ENCODE assay signal across 22 cellular contexts in the genomic region with DNA sequence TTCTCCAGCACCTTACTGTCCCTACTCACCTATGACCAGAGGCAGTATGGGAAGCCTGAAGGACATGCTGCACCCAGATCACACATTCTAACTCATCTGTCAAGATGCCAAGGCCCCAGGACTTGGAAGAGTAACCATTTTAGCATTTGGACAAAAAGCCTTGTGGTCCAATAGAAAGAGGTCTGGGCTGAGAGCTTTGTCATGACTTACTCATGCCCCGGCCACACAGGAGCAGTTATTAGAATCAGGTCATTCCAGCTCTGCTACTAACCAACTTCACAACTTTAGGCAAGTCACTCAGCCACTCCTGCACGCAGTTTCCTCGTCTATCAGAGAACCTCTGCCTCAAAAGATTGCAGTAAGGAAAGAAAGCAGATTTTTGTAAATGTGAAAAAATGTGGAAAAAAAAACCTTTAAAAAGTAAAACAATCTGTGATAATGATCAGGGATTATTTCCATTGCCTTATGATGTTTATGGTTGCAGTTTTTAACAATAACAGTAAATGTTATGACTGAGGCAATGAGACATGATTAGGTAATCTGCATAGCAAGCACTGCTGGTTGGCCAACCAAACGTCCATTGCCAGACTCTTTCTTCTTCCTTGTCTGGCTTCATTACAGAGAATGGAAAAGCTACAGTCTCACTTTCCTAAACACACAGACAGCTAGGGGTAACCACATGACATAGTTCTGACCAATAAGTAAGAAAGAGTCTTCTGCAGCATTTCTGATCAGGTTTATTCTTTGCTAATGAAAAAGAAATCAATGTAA.
A peak's percentile ranks its signal among the peaks of the same experiment; 100 is the strongest.
DNase-seq lines count a peak whose midpoint lies in the region; ATAC-seq, FAIRE-seq and TF ChIP-seq lines count a peak whose summit lies in the region.
"Had no signal": no experiment of that assay in that cellular context is flagged by ENCODE, and none has a peak within 500 bp of the region (broad histone marks: within the 10 kb centered on the region; RNA-seq: fewer than 3 reads in every experiment).

No MANE protein-coding gene starts in this region.

- DNase-seq in AG09309 (ENCODE audit: low read depth) (peak; percentile 16), HT1080 (ENCODE audit: low read depth) (peak; percentile 54), bronchial epithelial cell (ENCODE audit: low read depth) (peak; percentile 79), islet precursor cell (peak; percentile 73), GM20000 (ENCODE audit: low spot score) (no peak)
- DNase-seq in activated CD8-positive, alpha-beta T cell treated with anti-CD3 and anti-CD28 coated beads for 36 hours, result no peak
- DNase-seq in activated naive CD8-positive, alpha-beta T cell treated with anti-CD3 and anti-CD28 coated beads for 36 hours, result no peak
- DNase-seq: activated CD4-positive, alpha-beta T cell treated with anti-CD3 and anti-CD28 coated beads, Interleukin-2, amount 50 U/mL, for 1 hour; activated naive CD4-positive, alpha-beta T cell treated with anti-CD3 and anti-CD28 coated beads, Interleukin-2, amount 10 ng/mL, durations not matched to agents 7 days and 5 days; brain microvascular endothelial cell; CD4-positive, alpha-beta memory T cell; dermis blood vessel endothelial cell; DND-41; erythroblast; hippocampal formation; left colon; NCI-H187 treated with DMSO at 0.1 percent for 48 hours; NCI-H510A; stimulated activated naive CD4-positive, alpha-beta T cell; upper lobe of left lung had no signal

- no peaks in the 10 kb centered on the region for H3K27me3 Mint-ChIP-seq in activated CD8-positive, alpha-beta T cell treated with anti-CD3 and anti-CD28 coated beads for 36 hours
- peaks cover 3% of the 10 kb centered on the region for H3K27me3 Mint-ChIP-seq in activated naive CD8-positive, alpha-beta T cell treated with anti-CD3 and anti-CD28 coated beads for 36 hours
- H3K27me3 Mint-ChIP-seq: activated naive CD4-positive, alpha-beta T cell treated with anti-CD3 and anti-CD28 coated beads, Interleukin-2, amount 10 ng/mL, durations not matched to agents 7 days and 5 days had no signal

- ATAC-seq in activated CD8-positive, alpha-beta T cell treated with anti-CD3 and anti-CD28 coated beads for 36 hours, result no peak
- no peak for ATAC-seq in HG03460 (IDR thresholded peaks at IDR 0.05; ENCODE audit: unreplicated experiment)

- intact Hi-C loops in activated CD8-positive, alpha-beta T cell treated with anti-CD3 and anti-CD28 coated beads for 36 hours (cut with micrococcal nuclease), result no loop called here

- H3K27ac Mint-ChIP-seq in activated CD8-positive, alpha-beta T cell treated with anti-CD3 and anti-CD28 coated beads for 36 hours, result no peak overlapping the region
- H3K27ac Mint-ChIP-seq in activated naive CD8-positive, alpha-beta T cell treated with anti-CD3 and anti-CD28 coated beads for 36 hours, result no peak overlapping the region
- H3K27ac Mint-ChIP-seq: activated naive CD4-positive, alpha-beta T cell treated with anti-CD3 and anti-CD28 coated beads, Interleukin-2, amount 10 ng/mL, durations not matched to agents 7 days and 5 days; CD4-positive, alpha-beta memory T cell had no signal

- POLR2A ChIA-PET in activated CD8-positive, alpha-beta T cell treated with anti-CD3 and anti-CD28 coated beads for 36 hours (lab: Charles Lee), result interaction anchor here (0.5 kb wide), 1 partner anchor 123 kb away, joined by 3 read pairs; no protein-coding TSS in a partner anchor

- no peak overlapping the region for H3K4me3 Mint-ChIP-seq in activated CD8-positive, alpha-beta T cell treated with anti-CD3 and anti-CD28 coated beads for 36 hours
- H3K4me3 Mint-ChIP-seq in activated naive CD8-positive, alpha-beta T cell treated with anti-CD3 and anti-CD28 coated beads for 36 hours, result no peak overlapping the region
- H3K4me3 Mint-ChIP-seq: activated naive CD4-positive, alpha-beta T cell treated with anti-CD3 and anti-CD28 coated beads, Interleukin-2, amount 10 ng/mL, durations not matched to agents 7 days and 5 days; CD4-positive, alpha-beta memory T cell had no signal

- CTCF ChIA-PET in activated CD8-positive, alpha-beta T cell treated with anti-CD3 and anti-CD28 coated beads for 36 hours (lab: Charles Lee), result no interaction called here

- no peaks in the 10 kb centered on the region for H3K36me3 ChIP-seq in bronchial epithelial cell (ENCODE audit: control insufficient read depth, insufficient read depth, low read length)
- H3K36me3 ChIP-seq: brain microvascular endothelial cell, upper lobe of left lung had no signal

- no peak overlapping the region for H3K4me3 ChIP-seq in AG09309 (ENCODE audit: control insufficient read depth, low read depth, low read length)
- H3K4me3 ChIP-seq in bronchial epithelial cell (ENCODE audit: low read depth, low read length), result no peak overlapping the region
- H3K4me3 ChIP-seq: upper lobe of left lung had no signal

- no peaks in the 10 kb centered on the region for H3K36me3 Mint-ChIP-seq in activated CD8-positive, alpha-beta T cell treated with anti-CD3 and anti-CD28 coated beads for 36 hours (ENCODE audit: low read depth)
- no peaks in the 10 kb centered on the region for H3K36me3 Mint-ChIP-seq in activated naive CD8-positive, alpha-beta T cell treated with anti-CD3 and anti-CD28 coated beads for 36 hours
- H3K36me3 Mint-ChIP-seq: activated naive CD4-positive, alpha-beta T cell treated with anti-CD3 and anti-CD28 coated beads, Interleukin-2, amount 10 ng/mL, durations not matched to agents 7 days and 5 days; CD4-positive, alpha-beta memory T cell had no signal

- no peaks in the 10 kb centered on the region for H3K4me1 Mint-ChIP-seq in activated CD8-positive, alpha-beta T cell treated with anti-CD3 and anti-CD28 coated beads for 36 hours (ENCODE audit: low read depth)
- no peaks in the 10 kb centered on the region for H3K4me1 Mint-ChIP-seq in activated naive CD8-positive, alpha-beta T cell treated with anti-CD3 and anti-CD28 coated beads for 36 hours
- H3K4me1 Mint-ChIP-seq: activated naive CD4-positive, alpha-beta T cell treated with anti-CD3 and anti-CD28 coated beads, Interleukin-2, amount 10 ng/mL, durations not matched to agents 7 days and 5 days; CD4-positive, alpha-beta memory T cell had no signal

- no peaks in the 10 kb centered on the region for H3K27me3 ChIP-seq in bronchial epithelial cell (ENCODE audit: control insufficient read depth, insufficient read depth, low read length)
- H3K27me3 ChIP-seq: brain microvascular endothelial cell, upper lobe of left lung had no signal

- TF ChIP-seq CTCF in AG09309 (IDR thresholded peaks at IDR 0.05; ENCODE audit: control insufficient read depth, insufficient read depth, low read depth, low read length, missing control alignments), result no peak
- TF ChIP-seq CTCF in bronchial epithelial cell (IDR thresholded peaks at IDR 0.05; ENCODE audit: insufficient read depth, low read length, severe bottlenecking), result no peak
- no peak for TF ChIP-seq CTCF in activated CD8-positive, alpha-beta T cell treated with anti-CD3 and anti-CD28 coated beads for 36 hours (IDR thresholded peaks at IDR 0.05)
- TF ChIP-seq CTCF in GM20000 (IDR thresholded peaks at IDR 0.05; ENCODE audit: extremely low read depth, missing control alignments), result no peak

- no peaks in the 10 kb centered on the region for H3K9me3 Mint-ChIP-seq in activated CD8-positive, alpha-beta T cell treated with anti-CD3 and anti-CD28 coated beads for 36 hours
- H3K9me3 Mint-ChIP-seq in activated naive CD8-positive, alpha-beta T cell treated with anti-CD3 and anti-CD28 coated beads for 36 hours, result no peaks in the 10 kb centered on the region
- H3K9me3 Mint-ChIP-seq: activated naive CD4-positive, alpha-beta T cell treated with anti-CD3 and anti-CD28 coated beads, Interleukin-2, amount 10 ng/mL, durations not matched to agents 7 days and 5 days; CD4-positive, alpha-beta memory T cell had no signal

- peak; percentile 95 for FAIRE-seq in bronchial epithelial cell (lab: Jason Lieb, UNC)
- FAIRE-seq: TTC549 had no signal

Comparison
In these comparisons a context has a peak if more than half of its experiments do, and no peak if none do; other contexts are left out.
1. DNase-seq: peak in AG09309 (single experiment), HT1080 (single experiment), bronchial epithelial cell (single experiment) and islet precursor cell (single experiment); none in activated CD8-positive, alpha-beta T cell treated with anti-CD3 and anti-CD28 coated beads for 36 hours (single experiment), GM20000 (single experiment) and activated naive CD8-positive, alpha-beta T cell treated with anti-CD3 and anti-CD28 coated beads for 36 hours (single experiment).